8 cellular contexts compared by ENCODE assay signal in the genomic region with DNA sequence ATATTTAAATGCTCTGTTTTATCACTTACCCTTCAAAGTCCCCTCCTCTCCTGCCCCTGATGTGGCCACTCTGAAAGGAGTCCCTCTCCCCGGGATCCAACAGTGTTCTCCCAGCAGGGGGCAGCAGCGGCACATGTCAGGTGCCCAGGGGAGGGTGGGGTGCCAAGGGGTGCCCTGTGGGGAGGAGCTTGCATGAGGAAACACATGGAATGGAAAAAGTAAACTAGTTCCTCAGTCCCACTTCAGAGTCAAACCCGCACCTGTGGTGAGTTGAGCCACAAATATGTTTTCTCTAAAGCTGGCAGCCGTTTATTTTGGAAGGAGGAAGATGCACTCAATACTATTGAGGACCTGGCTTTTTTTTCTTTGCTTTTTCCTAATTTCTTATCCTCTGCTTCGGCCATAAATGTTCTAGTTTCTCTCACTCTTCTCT. TPM values are rescaled to one million over a fixed set of nuclear protein-coding genes. Genes with fewer than 3 reads are reported as not detected.
DNase-seq lines count a peak whose midpoint lies in the region; ATAC-seq and TF ChIP-seq lines count a peak whose summit lies in the region.

No MANE protein-coding gene starts in this region.

- no peaks in the 10 kb centered on the region for H4K20me1 ChIP-seq in GM23248 (ENCODE audit: insufficient read depth)
- H4K20me1 ChIP-seq in osteoblast (ENCODE audit: insufficient read depth, low read length), result no peaks in the 10 kb centered on the region

- H3K9me2 ChIP-seq in GM23248 (ENCODE audit: insufficient read depth), result no peaks in the 10 kb centered on the region

- H3K4me2 ChIP-seq in GM23248 (ENCODE audit: unreplicated experiment) (no peak overlapping the region), osteoblast (ENCODE audit: insufficient read depth, low read length) (peak overlapping the region; percentile 42)

- H3K4me3 ChIP-seq in GM23248 (no peak overlapping the region), osteoblast (ENCODE audit: insufficient read depth, low read length) (no peak overlapping the region), thoracic aorta (no peak overlapping the region)

- H3K9ac ChIP-seq in GM23248, result no peak overlapping the region

- H3K9me3 ChIP-seq in GM23248 (ENCODE audit: low read depth) (no peaks in the 10 kb centered on the region), osteoblast (ENCODE audit: low read depth, low read length) (no peaks in the 10 kb centered on the region), thoracic aorta (no peaks in the 10 kb centered on the region)

- TF ChIP-seq CTCF in osteoblast (IDR thresholded peaks at IDR 0.05; ENCODE audit: extremely low read depth, low read depth, low read length) (peak; percentile 77), thoracic aorta (IDR thresholded peaks at IDR 0.05) (peak; percentile 66)

- DNase-seq in DMS53 (lab: John Stamatoyannopoulos, UW) (peak; percentile 86), GM23248 (peak; percentile 87), NCI-H1048 (lab: John Stamatoyannopoulos, UW) (peak; percentile 72), SK-N-DZ (ENCODE audit: low spot score) (peak; percentile 73), activated gamma-delta T cell treated with Interleukin-2 at 50 U/mL for 16 hours (peak; percentile 96), foreskin melanocyte (peak; percentile 66), osteoblast (ENCODE audit: insufficient read length, low spot score, missing footprints) (peak; percentile 97), thoracic aorta (ENCODE audit: low spot score) (peak; percentile 50)

- 28 to 30% methylated on average over 5 of the region's 5 CpGs for WGBS in GM23248 (ENCODE audit: low coverage in 1 of 2, low lambda C conversion rate in 2 of 2, missing lambda C conversion rate in 2 of 2), 2 experiments

- H2AFZ ChIP-seq in GM23248 (no peak overlapping the region), osteoblast (ENCODE audit: low read length) (peak overlapping the region; percentile 67)

- H3K4me1 ChIP-seq in GM23248 (ENCODE audit: insufficient read depth), result no peaks in the 10 kb centered on the region
- no peaks in the 10 kb centered on the region for H3K4me1 ChIP-seq in osteoblast (ENCODE audit: insufficient read depth, low read length)
- H3K4me1 ChIP-seq in thoracic aorta (ENCODE audit: control insufficient read depth in 1 of 2, low read depth in 2 of 2), result no peaks in the 10 kb centered on the region

- in situ Hi-C loops in GM23248 (cut with MboI), result loop anchor here (5.0 kb wide), 1 partner anchor 78 kb away; no protein-coding TSS in a partner anchor

- H3K27ac ChIP-seq in GM23248 (no peak overlapping the region), osteoblast (ENCODE audit: low read depth, low read length) (no peak overlapping the region), thoracic aorta (no peak overlapping the region)

- H3K36me3 ChIP-seq in GM23248 (ENCODE audit: low read depth), result no peaks in the 10 kb centered on the region
- no peaks in the 10 kb centered on the region for H3K36me3 ChIP-seq in osteoblast (ENCODE audit: insufficient read depth, low read length)
- no peaks in the 10 kb centered on the region for H3K36me3 ChIP-seq in thoracic aorta

- ATAC-seq in thoracic aorta (ENCODE audit: insufficient number of reproducible peaks, low FRiP score, low read depth), result peak; percentile 55

- H3K27me3 ChIP-seq in GM23248 (replicated peaks; ENCODE audit: insufficient read depth) (no peaks in the 10 kb centered on the region; the same call in 1 of the 2 replicates), osteoblast (ENCODE audit: insufficient read depth, low read length) (peaks cover 15% of the 10 kb centered on the region), thoracic aorta (replicated peaks; ENCODE audit: insufficient read depth) (no peaks in the 10 kb centered on the region)

- H3F3A ChIP-seq in GM23248 (ENCODE audit: insufficient read depth), result no peaks in the 10 kb centered on the region

- H3K79me2 ChIP-seq in GM23248 (ENCODE audit: insufficient read depth) (no peaks in the 10 kb centered on the region), osteoblast (ENCODE audit: insufficient read depth, low read length) (no peaks in the 10 kb centered on the region)

RNA-seq across cellular contexts. Expression of a gene that starts 30.1 kb away (rescaled TPM):
- 0.22 TPM in 1 of 2 replicates, not detected in the other for total RNA-seq in GM23248 (2014; rRNA removed; shearing (Covaris generic))
- polyA plus RNA-seq in GM23248 (2016; fragmentation: Nextera tagmentation; extraction: Ambion mirVana), result not detected in 2 replicates
- 0.59 and 1.5 TPM in 2 replicates for polyA plus RNA-seq in SK-N-DZ (2014; cell fraction: cytosol; rRNA removed)
- polyA plus RNA-seq in SK-N-DZ (2014; cell fraction: nucleus; rRNA removed), result 0.28 and 1.2 TPM in 2 replicates
- total RNA-seq in osteoblast (0.72 and 1.2 TPM in 2 replicates), thoracic aorta (10 to 100 TPM in 1 of 2 donors, 1 to 10 TPM in 1; 4.7 to 17.9 TPM)

RNA-seq across cellular contexts. Expression of a gene that starts 40.9 kb away (rescaled TPM):
- total RNA-seq in GM23248 (2014; rRNA removed; shearing (Covaris generic)), result 7.2 and 10.7 TPM in 2 replicates
- polyA plus RNA-seq in GM23248 (2016; fragmentation: Nextera tagmentation; extraction: Ambion mirVana), result 1.7 and 2.1 TPM in 2 replicates
- 26.5 and 30.4 TPM in 2 replicates for polyA plus RNA-seq in SK-N-DZ (2014; cell fraction: cytosol; rRNA removed)
- polyA plus RNA-seq in SK-N-DZ (2014; cell fraction: nucleus; rRNA removed), result 10.2 and 11.2 TPM in 2 replicates
- total RNA-seq in osteoblast (8.0 TPM in 2 replicates), thoracic aorta (1 to 10 TPM; 2.0 to 9.7 TPM)

RNA-seq across cellular contexts. Expression of a gene that starts 41.0 kb away (rescaled TPM):
- 8.9 and 9.4 TPM in 2 replicates for total RNA-seq in GM23248 (2014; rRNA removed; shearing (Covaris generic))
- 9.3 and 12.7 TPM in 2 replicates for polyA plus RNA-seq in GM23248 (2016; fragmentation: Nextera tagmentation; extraction: Ambion mirVana)
- 8.2 and 14.3 TPM in 2 replicates for polyA plus RNA-seq in SK-N-DZ (2014; cell fraction: cytosol; rRNA removed)
- 8.5 and 11.8 TPM in 2 replicates for polyA plus RNA-seq in SK-N-DZ (2014; cell fraction: nucleus; rRNA removed)
- 6.8 and 7.2 TPM in 2 replicates for total RNA-seq in osteoblast
- total RNA-seq in thoracic aorta, result 1 to 10 TPM; 5.6 to 6.7 TPM
